ENCODE assay signal across 1 cellular context in the genomic region with DNA sequence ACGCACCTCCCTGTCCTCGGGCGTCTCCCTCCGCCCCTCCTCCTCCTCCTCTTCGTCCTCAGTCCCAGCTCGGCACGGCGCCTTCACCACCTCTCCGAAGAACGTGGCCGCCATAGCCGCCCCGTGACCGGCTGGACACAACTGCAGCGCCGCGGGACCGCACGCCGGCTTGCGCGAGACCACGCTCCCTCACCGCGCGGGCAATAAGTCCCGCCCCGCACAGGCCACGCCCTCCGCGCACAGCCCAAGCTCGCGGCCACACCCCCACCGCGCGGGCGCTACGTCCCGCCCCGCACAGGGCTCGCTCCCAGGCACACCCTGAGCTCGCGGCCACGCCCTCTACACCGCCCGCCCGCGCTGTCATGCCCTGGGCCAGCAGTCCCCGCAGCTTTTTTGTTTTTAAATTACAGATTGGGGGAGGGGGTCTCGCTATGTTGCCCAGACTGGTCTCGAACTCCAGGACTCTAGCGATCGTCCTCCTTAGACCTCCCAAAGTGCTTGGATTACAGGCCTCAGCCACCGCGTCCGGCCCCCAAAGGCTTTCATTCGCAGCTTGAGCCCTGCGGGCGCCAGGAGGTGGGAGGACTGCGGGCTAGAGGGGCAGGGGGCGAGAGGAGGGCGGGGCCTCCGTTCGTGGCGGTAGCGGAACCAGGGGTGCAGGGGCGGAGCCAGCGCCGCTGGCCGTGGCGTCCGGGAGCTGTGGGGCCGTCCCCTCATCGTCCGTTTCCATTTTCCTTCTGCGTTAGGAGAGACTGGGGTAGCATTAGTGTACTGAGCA.
TF ChIP-seq lines count a peak whose summit lies in the region.

A gene with protein sequence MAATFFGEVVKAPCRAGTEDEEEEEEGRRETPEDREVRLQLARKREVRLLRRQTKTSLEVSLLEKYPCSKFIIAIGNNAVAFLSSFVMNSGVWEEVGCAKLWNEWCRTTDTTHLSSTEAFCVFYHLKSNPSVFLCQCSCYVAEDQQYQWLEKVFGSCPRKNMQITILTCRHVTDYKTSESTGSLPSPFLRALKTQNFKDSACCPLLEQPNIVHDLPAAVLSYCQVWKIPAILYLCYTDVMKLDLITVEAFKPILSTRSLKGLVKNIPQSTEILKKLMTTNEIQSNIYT (minus strand): TSS at position 180 of the 778 bp plus-strand sequence. CDS start 66 bp downstream, at position 114.

TF ChIP-seq in K562, 482 proteins besides CTCF, POLR2A, EP300 and RAD21 (continued from another document and continues in another):
- TF ChIP-seq ETV5 (CRISPR knock-in tag; IDR thresholded peaks at IDR 0.05; ENCODE audit: low read depth) (peak; percentile 58; the same call in 1 of the 2 replicates), RBM25 (IDR thresholded peaks at IDR 0.05; ENCODE audit: low read depth, low read length, severe bottlenecking) (peak; percentile 72), SMARCA4 (IDR thresholded peaks at IDR 0.05) (peak; percentile 18), ZNF354B (CRISPR knock-in tag; IDR thresholded peaks at IDR 0.05) (no peak), FUS (optimal IDR thresholded peaks at IDR 0.05; ENCODE audit: low read depth, low read length) (peak; percentile 95), ZNF146 (CRISPR knock-in tag; IDR thresholded peaks at IDR 0.05; ENCODE audit: unreplicated experiment) (no peak), CXXC5 (CRISPR knock-in tag; IDR thresholded peaks at IDR 0.05) (peak; percentile 91), MCM7 (IDR thresholded peaks at IDR 0.05) (no peak), HCFC1 (IDR thresholded peaks at IDR 0.05; ENCODE audit: low read depth, low read length) (peak; percentile 61), RBM22 (IDR thresholded peaks at IDR 0.05; ENCODE audit: low read depth, low read length, poor library complexity, severe bottlenecking) (peak; percentile 99), ZNF224 (CRISPR knock-in tag; IDR thresholded peaks at IDR 0.05) (no peak), SREBF2 (CRISPR knock-in tag; IDR thresholded peaks at IDR 0.05) (no peak), TOE1 (IDR thresholded peaks at IDR 0.05; ENCODE audit: borderline replicate concordance) (peak; percentile 74; the same call in 1 of the 2 replicates), TOE1 (CRISPR knock-in tag; IDR thresholded peaks at IDR 0.05; ENCODE audit: borderline replicate concordance, low read depth) (no peak), SPI1 (IDR thresholded peaks at IDR 0.05; ENCODE audit: borderline replicate concordance, low read depth, low read length) (no peak), SP1 (CRISPR knock-in tag; IDR thresholded peaks at IDR 0.05) (peak; percentile 92; the same call in 1 of the 2 replicates), ZNF695 (CRISPR knock-in tag; IDR thresholded peaks at IDR 0.05) (no peak), ZNF121 (CRISPR knock-in tag; conservative IDR thresholded peaks at IDR 0.05) (peak; percentile 47), CCNT2 (IDR thresholded peaks at IDR 0.05; ENCODE audit: borderline replicate concordance, extremely low read depth, insufficient read length, low read depth, low read length) (peak; percentile 92), EP400 (IDR thresholded peaks at IDR 0.05) (peak; percentile 94)
- TF ChIP-seq, protein P1, sequence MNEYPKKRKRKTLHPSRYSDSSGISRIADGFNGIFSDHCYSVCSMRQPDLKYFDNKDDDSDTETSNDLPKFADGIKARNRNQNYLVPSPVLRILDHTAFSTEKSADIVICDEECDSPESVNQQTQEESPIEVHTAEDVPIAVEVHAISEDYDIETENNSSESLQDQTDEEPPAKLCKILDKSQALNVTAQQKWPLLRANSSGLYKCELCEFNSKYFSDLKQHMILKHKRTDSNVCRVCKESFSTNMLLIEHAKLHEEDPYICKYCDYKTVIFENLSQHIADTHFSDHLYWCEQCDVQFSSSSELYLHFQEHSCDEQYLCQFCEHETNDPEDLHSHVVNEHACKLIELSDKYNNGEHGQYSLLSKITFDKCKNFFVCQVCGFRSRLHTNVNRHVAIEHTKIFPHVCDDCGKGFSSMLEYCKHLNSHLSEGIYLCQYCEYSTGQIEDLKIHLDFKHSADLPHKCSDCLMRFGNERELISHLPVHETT (CRISPR knock-in tag; conservative IDR thresholded peaks at IDR 0.05 in 1 of 2, IDR thresholded peaks at IDR 0.05 in 1 of 2) = peak in 1 of 2 experiments; percentile 62; a peak in 1 of 4 replicates
- TF ChIP-seq, protein P2, sequence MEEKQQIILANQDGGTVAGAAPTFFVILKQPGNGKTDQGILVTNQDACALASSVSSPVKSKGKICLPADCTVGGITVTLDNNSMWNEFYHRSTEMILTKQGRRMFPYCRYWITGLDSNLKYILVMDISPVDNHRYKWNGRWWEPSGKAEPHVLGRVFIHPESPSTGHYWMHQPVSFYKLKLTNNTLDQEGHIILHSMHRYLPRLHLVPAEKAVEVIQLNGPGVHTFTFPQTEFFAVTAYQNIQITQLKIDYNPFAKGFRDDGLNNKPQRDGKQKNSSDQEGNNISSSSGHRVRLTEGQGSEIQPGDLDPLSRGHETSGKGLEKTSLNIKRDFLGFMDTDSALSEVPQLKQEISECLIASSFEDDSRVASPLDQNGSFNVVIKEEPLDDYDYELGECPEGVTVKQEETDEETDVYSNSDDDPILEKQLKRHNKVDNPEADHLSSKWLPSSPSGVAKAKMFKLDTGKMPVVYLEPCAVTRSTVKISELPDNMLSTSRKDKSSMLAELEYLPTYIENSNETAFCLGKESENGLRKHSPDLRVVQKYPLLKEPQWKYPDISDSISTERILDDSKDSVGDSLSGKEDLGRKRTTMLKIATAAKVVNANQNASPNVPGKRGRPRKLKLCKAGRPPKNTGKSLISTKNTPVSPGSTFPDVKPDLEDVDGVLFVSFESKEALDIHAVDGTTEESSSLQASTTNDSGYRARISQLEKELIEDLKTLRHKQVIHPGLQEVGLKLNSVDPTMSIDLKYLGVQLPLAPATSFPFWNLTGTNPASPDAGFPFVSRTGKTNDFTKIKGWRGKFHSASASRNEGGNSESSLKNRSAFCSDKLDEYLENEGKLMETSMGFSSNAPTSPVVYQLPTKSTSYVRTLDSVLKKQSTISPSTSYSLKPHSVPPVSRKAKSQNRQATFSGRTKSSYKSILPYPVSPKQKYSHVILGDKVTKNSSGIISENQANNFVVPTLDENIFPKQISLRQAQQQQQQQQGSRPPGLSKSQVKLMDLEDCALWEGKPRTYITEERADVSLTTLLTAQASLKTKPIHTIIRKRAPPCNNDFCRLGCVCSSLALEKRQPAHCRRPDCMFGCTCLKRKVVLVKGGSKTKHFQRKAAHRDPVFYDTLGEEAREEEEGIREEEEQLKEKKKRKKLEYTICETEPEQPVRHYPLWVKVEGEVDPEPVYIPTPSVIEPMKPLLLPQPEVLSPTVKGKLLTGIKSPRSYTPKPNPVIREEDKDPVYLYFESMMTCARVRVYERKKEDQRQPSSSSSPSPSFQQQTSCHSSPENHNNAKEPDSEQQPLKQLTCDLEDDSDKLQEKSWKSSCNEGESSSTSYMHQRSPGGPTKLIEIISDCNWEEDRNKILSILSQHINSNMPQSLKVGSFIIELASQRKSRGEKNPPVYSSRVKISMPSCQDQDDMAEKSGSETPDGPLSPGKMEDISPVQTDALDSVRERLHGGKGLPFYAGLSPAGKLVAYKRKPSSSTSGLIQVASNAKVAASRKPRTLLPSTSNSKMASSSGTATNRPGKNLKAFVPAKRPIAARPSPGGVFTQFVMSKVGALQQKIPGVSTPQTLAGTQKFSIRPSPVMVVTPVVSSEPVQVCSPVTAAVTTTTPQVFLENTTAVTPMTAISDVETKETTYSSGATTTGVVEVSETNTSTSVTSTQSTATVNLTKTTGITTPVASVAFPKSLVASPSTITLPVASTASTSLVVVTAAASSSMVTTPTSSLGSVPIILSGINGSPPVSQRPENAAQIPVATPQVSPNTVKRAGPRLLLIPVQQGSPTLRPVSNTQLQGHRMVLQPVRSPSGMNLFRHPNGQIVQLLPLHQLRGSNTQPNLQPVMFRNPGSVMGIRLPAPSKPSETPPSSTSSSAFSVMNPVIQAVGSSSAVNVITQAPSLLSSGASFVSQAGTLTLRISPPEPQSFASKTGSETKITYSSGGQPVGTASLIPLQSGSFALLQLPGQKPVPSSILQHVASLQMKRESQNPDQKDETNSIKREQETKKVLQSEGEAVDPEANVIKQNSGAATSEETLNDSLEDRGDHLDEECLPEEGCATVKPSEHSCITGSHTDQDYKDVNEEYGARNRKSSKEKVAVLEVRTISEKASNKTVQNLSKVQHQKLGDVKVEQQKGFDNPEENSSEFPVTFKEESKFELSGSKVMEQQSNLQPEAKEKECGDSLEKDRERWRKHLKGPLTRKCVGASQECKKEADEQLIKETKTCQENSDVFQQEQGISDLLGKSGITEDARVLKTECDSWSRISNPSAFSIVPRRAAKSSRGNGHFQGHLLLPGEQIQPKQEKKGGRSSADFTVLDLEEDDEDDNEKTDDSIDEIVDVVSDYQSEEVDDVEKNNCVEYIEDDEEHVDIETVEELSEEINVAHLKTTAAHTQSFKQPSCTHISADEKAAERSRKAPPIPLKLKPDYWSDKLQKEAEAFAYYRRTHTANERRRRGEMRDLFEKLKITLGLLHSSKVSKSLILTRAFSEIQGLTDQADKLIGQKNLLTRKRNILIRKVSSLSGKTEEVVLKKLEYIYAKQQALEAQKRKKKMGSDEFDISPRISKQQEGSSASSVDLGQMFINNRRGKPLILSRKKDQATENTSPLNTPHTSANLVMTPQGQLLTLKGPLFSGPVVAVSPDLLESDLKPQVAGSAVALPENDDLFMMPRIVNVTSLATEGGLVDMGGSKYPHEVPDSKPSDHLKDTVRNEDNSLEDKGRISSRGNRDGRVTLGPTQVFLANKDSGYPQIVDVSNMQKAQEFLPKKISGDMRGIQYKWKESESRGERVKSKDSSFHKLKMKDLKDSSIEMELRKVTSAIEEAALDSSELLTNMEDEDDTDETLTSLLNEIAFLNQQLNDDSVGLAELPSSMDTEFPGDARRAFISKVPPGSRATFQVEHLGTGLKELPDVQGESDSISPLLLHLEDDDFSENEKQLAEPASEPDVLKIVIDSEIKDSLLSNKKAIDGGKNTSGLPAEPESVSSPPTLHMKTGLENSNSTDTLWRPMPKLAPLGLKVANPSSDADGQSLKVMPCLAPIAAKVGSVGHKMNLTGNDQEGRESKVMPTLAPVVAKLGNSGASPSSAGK (IDR thresholded peaks at IDR 0.05) = peak; percentile 90
- TF ChIP-seq, protein P3, sequence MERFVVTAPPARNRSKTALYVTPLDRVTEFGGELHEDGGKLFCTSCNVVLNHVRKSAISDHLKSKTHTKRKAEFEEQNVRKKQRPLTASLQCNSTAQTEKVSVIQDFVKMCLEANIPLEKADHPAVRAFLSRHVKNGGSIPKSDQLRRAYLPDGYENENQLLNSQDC (CRISPR knock-in tag; IDR thresholded peaks at IDR 0.05) = peak; percentile 91
- TF ChIP-seq, protein P4, sequence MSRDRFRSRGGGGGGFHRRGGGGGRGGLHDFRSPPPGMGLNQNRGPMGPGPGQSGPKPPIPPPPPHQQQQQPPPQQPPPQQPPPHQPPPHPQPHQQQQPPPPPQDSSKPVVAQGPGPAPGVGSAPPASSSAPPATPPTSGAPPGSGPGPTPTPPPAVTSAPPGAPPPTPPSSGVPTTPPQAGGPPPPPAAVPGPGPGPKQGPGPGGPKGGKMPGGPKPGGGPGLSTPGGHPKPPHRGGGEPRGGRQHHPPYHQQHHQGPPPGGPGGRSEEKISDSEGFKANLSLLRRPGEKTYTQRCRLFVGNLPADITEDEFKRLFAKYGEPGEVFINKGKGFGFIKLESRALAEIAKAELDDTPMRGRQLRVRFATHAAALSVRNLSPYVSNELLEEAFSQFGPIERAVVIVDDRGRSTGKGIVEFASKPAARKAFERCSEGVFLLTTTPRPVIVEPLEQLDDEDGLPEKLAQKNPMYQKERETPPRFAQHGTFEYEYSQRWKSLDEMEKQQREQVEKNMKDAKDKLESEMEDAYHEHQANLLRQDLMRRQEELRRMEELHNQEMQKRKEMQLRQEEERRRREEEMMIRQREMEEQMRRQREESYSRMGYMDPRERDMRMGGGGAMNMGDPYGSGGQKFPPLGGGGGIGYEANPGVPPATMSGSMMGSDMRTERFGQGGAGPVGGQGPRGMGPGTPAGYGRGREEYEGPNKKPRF (IDR thresholded peaks at IDR 0.05; ENCODE audit: low read depth, low read length) = no peak
- TF ChIP-seq, protein P5, sequence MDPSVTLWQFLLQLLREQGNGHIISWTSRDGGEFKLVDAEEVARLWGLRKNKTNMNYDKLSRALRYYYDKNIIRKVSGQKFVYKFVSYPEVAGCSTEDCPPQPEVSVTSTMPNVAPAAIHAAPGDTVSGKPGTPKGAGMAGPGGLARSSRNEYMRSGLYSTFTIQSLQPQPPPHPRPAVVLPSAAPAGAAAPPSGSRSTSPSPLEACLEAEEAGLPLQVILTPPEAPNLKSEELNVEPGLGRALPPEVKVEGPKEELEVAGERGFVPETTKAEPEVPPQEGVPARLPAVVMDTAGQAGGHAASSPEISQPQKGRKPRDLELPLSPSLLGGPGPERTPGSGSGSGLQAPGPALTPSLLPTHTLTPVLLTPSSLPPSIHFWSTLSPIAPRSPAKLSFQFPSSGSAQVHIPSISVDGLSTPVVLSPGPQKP (CRISPR knock-in tag; IDR thresholded peaks at IDR 0.05) = no peak
- TF ChIP-seq, protein P6, sequence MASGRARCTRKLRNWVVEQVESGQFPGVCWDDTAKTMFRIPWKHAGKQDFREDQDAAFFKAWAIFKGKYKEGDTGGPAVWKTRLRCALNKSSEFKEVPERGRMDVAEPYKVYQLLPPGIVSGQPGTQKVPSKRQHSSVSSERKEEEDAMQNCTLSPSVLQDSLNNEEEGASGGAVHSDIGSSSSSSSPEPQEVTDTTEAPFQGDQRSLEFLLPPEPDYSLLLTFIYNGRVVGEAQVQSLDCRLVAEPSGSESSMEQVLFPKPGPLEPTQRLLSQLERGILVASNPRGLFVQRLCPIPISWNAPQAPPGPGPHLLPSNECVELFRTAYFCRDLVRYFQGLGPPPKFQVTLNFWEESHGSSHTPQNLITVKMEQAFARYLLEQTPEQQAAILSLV (tag; IDR thresholded peaks at IDR 0.05) = no peak
- TF ChIP-seq, protein P7, sequence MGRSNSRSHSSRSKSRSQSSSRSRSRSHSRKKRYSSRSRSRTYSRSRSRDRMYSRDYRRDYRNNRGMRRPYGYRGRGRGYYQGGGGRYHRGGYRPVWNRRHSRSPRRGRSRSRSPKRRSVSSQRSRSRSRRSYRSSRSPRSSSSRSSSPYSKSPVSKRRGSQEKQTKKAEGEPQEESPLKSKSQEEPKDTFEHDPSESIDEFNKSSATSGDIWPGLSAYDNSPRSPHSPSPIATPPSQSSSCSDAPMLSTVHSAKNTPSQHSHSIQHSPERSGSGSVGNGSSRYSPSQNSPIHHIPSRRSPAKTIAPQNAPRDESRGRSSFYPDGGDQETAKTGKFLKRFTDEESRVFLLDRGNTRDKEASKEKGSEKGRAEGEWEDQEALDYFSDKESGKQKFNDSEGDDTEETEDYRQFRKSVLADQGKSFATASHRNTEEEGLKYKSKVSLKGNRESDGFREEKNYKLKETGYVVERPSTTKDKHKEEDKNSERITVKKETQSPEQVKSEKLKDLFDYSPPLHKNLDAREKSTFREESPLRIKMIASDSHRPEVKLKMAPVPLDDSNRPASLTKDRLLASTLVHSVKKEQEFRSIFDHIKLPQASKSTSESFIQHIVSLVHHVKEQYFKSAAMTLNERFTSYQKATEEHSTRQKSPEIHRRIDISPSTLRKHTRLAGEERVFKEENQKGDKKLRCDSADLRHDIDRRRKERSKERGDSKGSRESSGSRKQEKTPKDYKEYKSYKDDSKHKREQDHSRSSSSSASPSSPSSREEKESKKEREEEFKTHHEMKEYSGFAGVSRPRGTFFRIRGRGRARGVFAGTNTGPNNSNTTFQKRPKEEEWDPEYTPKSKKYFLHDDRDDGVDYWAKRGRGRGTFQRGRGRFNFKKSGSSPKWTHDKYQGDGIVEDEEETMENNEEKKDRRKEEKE (IDR thresholded peaks at IDR 0.05; ENCODE audit: borderline replicate concordance in 1 of 2, control insufficient read depth in 1 of 2, low read depth in 2 of 2, low read length in 1 of 2) = no peak
